15 cellular contexts compared by ENCODE assay signal in the genomic region with DNA sequence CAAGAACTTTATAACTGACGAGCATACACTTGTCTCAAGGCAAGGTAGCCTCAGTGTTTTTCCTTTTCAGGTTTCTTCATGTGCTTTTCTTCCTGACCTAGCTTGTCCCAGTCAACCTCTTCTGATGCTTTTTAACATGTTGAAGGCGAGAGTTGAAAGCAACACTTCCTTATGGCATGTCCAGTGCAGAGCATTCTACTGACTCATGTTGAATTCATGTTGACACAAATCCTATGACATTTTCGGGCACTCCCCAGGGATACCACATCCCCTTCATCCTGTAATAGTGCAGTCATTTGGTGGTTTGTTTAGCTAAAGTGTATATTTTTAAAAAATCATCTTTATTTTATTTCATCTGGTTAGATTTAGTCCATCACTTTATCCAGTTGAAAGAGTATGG.
DNase-seq lines count a peak whose midpoint lies in the region; ATAC-seq and TF ChIP-seq lines count a peak whose summit lies in the region.
"Had no signal": no experiment of that assay in that cellular context is flagged by ENCODE, and none has a peak within 500 bp of the region (broad histone marks: within the 10 kb centered on the region; RNA-seq: fewer than 3 reads in every experiment).

No MANE protein-coding gene starts in this region.

- intact Hi-C loops in posterior cingulate gyrus (cut with DNase I), result no loop called here

- no peaks in the 10 kb centered on the region for H3K27me3 Mint-ChIP-seq in HFFc6 (ENCODE audit: insufficient read depth)
- no peaks in the 10 kb centered on the region for H3K27me3 Mint-ChIP-seq in T-helper 2 cell treated with Interferon-gamma antibody and Interleukin-4, amounts not matched to agents 5 μg/mL and 100 μg/mL, for 36 hours (ENCODE audit: low read depth)
- H3K27me3 Mint-ChIP-seq: activated CD8-positive, alpha-beta memory T cell treated with anti-CD3 and anti-CD28 coated beads, Interleukin-2, amount 10 ng/mL, durations not matched to agents 7 days and 5 days had no signal

- H3K4me1 Mint-ChIP-seq in HFFc6 (ENCODE audit: low read depth), result peaks cover 49% of the 10 kb centered on the region
- H3K4me1 Mint-ChIP-seq in T-helper 2 cell treated with Interferon-gamma antibody and Interleukin-4, amounts not matched to agents 5 μg/mL and 100 μg/mL, for 36 hours (ENCODE audit: low read depth), result no peaks in the 10 kb centered on the region
- H3K4me1 Mint-ChIP-seq: activated CD8-positive, alpha-beta memory T cell treated with anti-CD3 and anti-CD28 coated beads, Interleukin-2, amount 10 ng/mL, durations not matched to agents 7 days and 5 days; GM23338; WTC11 had no signal

- TF ChIP-seq CTCF in HFFc6 (IDR thresholded peaks at IDR 0.05) (no peak), foreskin keratinocyte (conservative IDR thresholded peaks at IDR 0.05) (no peak), GM10266 (IDR thresholded peaks at IDR 0.05; ENCODE audit: control insufficient read depth, insufficient read depth, low read depth, missing control alignments) (no peak)

- H3K4me3 ChIP-seq in ACC112 (ENCODE audit: low read depth, low read length), result peak overlapping the region; percentile 59
- H3K4me3 ChIP-seq: GM23338, ovary had no signal

- no peaks in the 10 kb centered on the region for H3K9me3 Mint-ChIP-seq in HFFc6
- H3K9me3 Mint-ChIP-seq in T-helper 2 cell treated with Interferon-gamma antibody and Interleukin-4, amounts not matched to agents 5 μg/mL and 100 μg/mL, for 36 hours, result peaks cover under 1% of the 10 kb centered on the region
- H3K9me3 Mint-ChIP-seq: GM23338, WTC11 had no signal

- peak overlapping the region; percentile 79 for H2AFZ ChIP-seq in ACC112 (ENCODE audit: low read length, unreplicated experiment)

- no peaks in the 10 kb centered on the region; the same call in 1 of the 2 replicates for H3K36me3 Mint-ChIP-seq in HFFc6 (ENCODE audit: low read depth)
- H3K36me3 Mint-ChIP-seq in T-helper 2 cell treated with Interferon-gamma antibody and Interleukin-4, amounts not matched to agents 5 μg/mL and 100 μg/mL, for 36 hours (ENCODE audit: low read depth), result no peaks in the 10 kb centered on the region
- H3K36me3 Mint-ChIP-seq: WTC11 had no signal

- H3K27ac Mint-ChIP-seq in HFFc6, result peak overlapping the region; percentile 90
- no peak overlapping the region for H3K27ac Mint-ChIP-seq in T-helper 2 cell treated with Interferon-gamma antibody and Interleukin-4, amounts not matched to agents 5 μg/mL and 100 μg/mL, for 36 hours
- H3K27ac Mint-ChIP-seq: activated CD8-positive, alpha-beta memory T cell treated with anti-CD3 and anti-CD28 coated beads, Interleukin-2, amount 10 ng/mL, durations not matched to agents 7 days and 5 days; GM23338; WTC11 had no signal

- DNase-seq in HFFc6 (peak; percentile 67), amniotic epithelial cell (ENCODE audit: low read depth) (peak; percentile 41), foreskin keratinocyte (peak; percentile 96 to 98), cerebellar nuclear complex (lab: John Stamatoyannopoulos, UW) (no peak), GM10266 (ENCODE audit: extremely low spot score) (no peak), posterior cingulate gyrus (no peak)
- no peak for DNase-seq in T-helper 2 cell treated with Interferon-gamma antibody and Interleukin-4, amounts not matched to agents 5 μg/mL and 100 μg/mL, for 36 hours (ENCODE audit: low spot score)
- DNase-seq: activated CD8-positive, alpha-beta memory T cell treated with anti-CD3 and anti-CD28 coated beads, Interleukin-2, amount 10 ng/mL, durations not matched to agents 7 days and 5 days; activated naive CD4-positive, alpha-beta T cell; DND-41; ovary; SW 1271 had no signal

- ATAC-seq in foreskin keratinocyte, result peak; percentile 95
- ATAC-seq: activated CD8-positive, alpha-beta memory T cell treated with anti-CD3 and anti-CD28 coated beads, Interleukin-2, amount 10 ng/mL, durations not matched to agents 7 days and 5 days; GM23338; WTC11 had no signal

- H3K27ac ChIP-seq in ACC112 (ENCODE audit: low read depth, low read length) (peak overlapping the region; percentile 86), foreskin keratinocyte (peak overlapping the region; percentile 82)
- H3K27ac ChIP-seq: ovary had no signal

- no peaks in the 10 kb centered on the region for H3K27me3 ChIP-seq in ACC112 (ENCODE audit: insufficient read depth, low read length)
- no peaks in the 10 kb centered on the region for H3K27me3 ChIP-seq in foreskin keratinocyte
- H3K27me3 ChIP-seq: ovary had no signal

- no peaks in the 10 kb centered on the region for H3K36me3 ChIP-seq in ACC112 (ENCODE audit: insufficient read depth, low read length)
- H3K36me3 ChIP-seq: ovary had no signal

- peaks cover 20% of the 10 kb centered on the region for H3K4me1 ChIP-seq in ACC112 (ENCODE audit: control insufficient read depth, insufficient read depth, low read length, unreplicated experiment)
- peaks cover 29% of the 10 kb centered on the region for H3K4me1 ChIP-seq in foreskin keratinocyte

- H3K4me3 Mint-ChIP-seq in HFFc6, result peak overlapping the region; percentile 77
- no peak overlapping the region for H3K4me3 Mint-ChIP-seq in T-helper 2 cell treated with Interferon-gamma antibody and Interleukin-4, amounts not matched to agents 5 μg/mL and 100 μg/mL, for 36 hours
- H3K4me3 Mint-ChIP-seq: activated CD8-positive, alpha-beta memory T cell treated with anti-CD3 and anti-CD28 coated beads, Interleukin-2, amount 10 ng/mL, durations not matched to agents 7 days and 5 days; GM23338; WTC11 had no signal

- no peaks in the 10 kb centered on the region for H3K79me2 ChIP-seq in ACC112 (ENCODE audit: control insufficient read depth, insufficient read depth, low read length, unreplicated experiment)

Comparison
In these comparisons a context has a peak if more than half of its experiments do, and no peak if none do; other contexts are left out.
1. DNase-seq: peak in HFFc6 (single experiment), amniotic epithelial cell (single experiment) and foreskin keratinocyte (2 of 2); none in cerebellar nuclear complex (0 of 2), T-helper 2 cell treated with Interferon-gamma antibody and Interleukin-4, amounts not matched to agents 5 μg/mL and 100 μg/mL, for 36 hours (single experiment), GM10266 (single experiment) and posterior cingulate gyrus (0 of 10).